In genomic region chr7:148262721-148263229, GRCh38 we compare ENCODE assay signal across 8 cellular contexts.
DNase-seq lines count a peak whose midpoint lies in the region; ATAC-seq and TF ChIP-seq lines count a peak whose summit lies in the region.

No MANE protein-coding gene starts in this region.

- CTCF ChIA-PET in MCF 10A (lab: Yijun Ruan, JAX) = interaction anchor here (0.6 to 11.3 kb wide), 30 partner anchors 9 to 1017 kb away, joined by 3 to 297 read pairs (median 4); no protein-coding TSS in a partner anchor

- H3K27ac ChIP-seq in VCaP = peak overlapping the region; percentile 12; the same call in 1 of the 2 replicates

- no peaks in the 10 kb centered on the region for H3K36me3 Mint-ChIP-seq in MCF 10A (ENCODE audit: insufficient read depth, unreplicated experiment)

- peaks cover 8% of the 10 kb centered on the region for H3K4me1 Mint-ChIP-seq in MCF 10A (ENCODE audit: insufficient read depth, unreplicated experiment)

- BruUV-seq in MCF 10A (replicated peaks; lab: Mats Ljungman, UMichigan) = no TSS peak

- H3K9me3 Mint-ChIP-seq in MCF 10A (ENCODE audit: unreplicated experiment) = no peaks in the 10 kb centered on the region

- H3K27me3 Mint-ChIP-seq in MCF 10A (ENCODE audit: insufficient read depth, unreplicated experiment) = peaks cover 41% of the 10 kb centered on the region

- peak; percentile 68 for ATAC-seq in HG02571 (IDR thresholded peaks at IDR 0.05; ENCODE audit: unreplicated experiment)

- no peak overlapping the region for H3K27ac Mint-ChIP-seq in MCF 10A (ENCODE audit: low read depth, unreplicated experiment)

- peak; percentile 98 for TF ChIP-seq CTCF in GM12874 (IDR thresholded peaks at IDR 0.05; ENCODE audit: insufficient read depth, low read depth, low read length)
- peak; percentile 97 for TF ChIP-seq CTCF in VCaP (conservative IDR thresholded peaks at IDR 0.05)
- TF ChIP-seq CTCF in MCF 10A (IDR thresholded peaks at IDR 0.05; ENCODE audit: unreplicated experiment) = peak; percentile 87

- POLR2A ChIA-PET in MCF 10A (lab: Yijun Ruan, JAX) = interaction anchor here (0.6 to 1.1 kb wide), 2 partner anchors 140 to 1976 kb away, joined by 3 read pairs; no protein-coding TSS in a partner anchor

- DNase-seq in NCI-H1105 (lab: John Stamatoyannopoulos, UW) (peak; percentile 50), MCF 10A (ENCODE audit: unreplicated experiment) (peak; percentile 44), inferior parietal cortex (ENCODE audit: extremely low spot score) (peak; percentile 82), GF-D8 (lab: John Stamatoyannopoulos, UW) (no peak)
- DNase-seq in stimulated activated CD4-positive, alpha-beta T cell treated with anti-CD3 and anti-CD28 coated beads, Interleukin-15, amount 100 ng/mL, for 48 hours (ENCODE audit: low read depth in 2 of 2) = peak; percentile 39 to 50

- H3K4me3 Mint-ChIP-seq in MCF 10A (ENCODE audit: unreplicated experiment) = peak overlapping the region; percentile 28

- intact Hi-C loops in MCF 10A (cut with micrococcal nuclease) = no loop called here
